In genomic region chr18:47930844-47931706, GRCh38 we compare ENCODE assay signal across 1 cellular context.
TF ChIP-seq lines count a peak whose summit lies in the region.

No MANE protein-coding gene starts in this region.

TF ChIP-seq in GM12878, 131 proteins besides CTCF, POLR2A, EP300 and RAD21 (continued from another document and continues in another):
- TF ChIP-seq GABPA (IDR thresholded peaks at IDR 0.05; ENCODE audit: low read depth) (no peak), ZNF274 (IDR thresholded peaks at IDR 0.05; ENCODE audit: insufficient read depth, insufficient read length) (no peak), HDAC6 (IDR thresholded peaks at IDR 0.05; ENCODE audit: unreplicated experiment) (no peak), ASH2L (IDR thresholded peaks at IDR 0.05; ENCODE audit: borderline replicate concordance, low read depth) (0 out of 2 replicates have a peak, but pooled peaks have one; percentile 16), ZBTB11 (CRISPR knock-in tag; IDR thresholded peaks at IDR 0.05) (no peak), TCF3 (IDR thresholded peaks at IDR 0.05; ENCODE audit: borderline replicate concordance, insufficient read depth, low read depth, low read length) (peak; percentile 50; the same call in 1 of the 2 replicates), POLR2AphosphoS5 (IDR thresholded peaks at IDR 0.05; ENCODE audit: low read length) (peak; percentile 78), LARP7 (IDR thresholded peaks at IDR 0.05) (peak; percentile 85), NFYA (IDR thresholded peaks at IDR 0.05; ENCODE audit: borderline replicate concordance, low read depth, low read length) (no peak), KDM1A (IDR thresholded peaks at IDR 0.05; ENCODE audit: borderline replicate concordance) (no peak), ZNF687 (IDR thresholded peaks at IDR 0.05) (peak; percentile 89), PML (IDR thresholded peaks at IDR 0.05; ENCODE audit: low read length) (no peak; the same call in 1 of the 2 replicates), MXI1 (IDR thresholded peaks at IDR 0.05; ENCODE audit: low read depth, low read length) (peak; percentile 78), CHD2 (IDR thresholded peaks at IDR 0.05; ENCODE audit: borderline replicate concordance, low read depth, low read length) (peak; percentile 72), MYB (IDR thresholded peaks at IDR 0.05; ENCODE audit: borderline replicate concordance, low read depth, low read length) (no peak), MAX (IDR thresholded peaks at IDR 0.05; ENCODE audit: low read depth, low read length) (peak; percentile 92), RB1 (IDR thresholded peaks at IDR 0.05; ENCODE audit: borderline replicate concordance) (peak; percentile 76; the same call in 1 of the 2 replicates), CEBPZ (IDR thresholded peaks at IDR 0.05; ENCODE audit: low read depth, low read length) (no peak; the same call in 1 of the 2 replicates), BCLAF1 (IDR thresholded peaks at IDR 0.05) (no peak), JUNB (IDR thresholded peaks at IDR 0.05) (no peak), SP1 (IDR thresholded peaks at IDR 0.05; ENCODE audit: low read depth, low read length) (peak; percentile 84), BRCA1 (IDR thresholded peaks at IDR 0.05; ENCODE audit: low read depth, low read length) (no peak), SIN3A (IDR thresholded peaks at IDR 0.05; ENCODE audit: low read depth, low read length) (peak; percentile 48; the same call in 1 of the 2 replicates), IKZF2 (IDR thresholded peaks at IDR 0.05) (peak; percentile 46 to 59; a peak in 3 of 4 replicates), RUNX3 (IDR thresholded peaks at IDR 0.05; ENCODE audit: low read length) (peak; percentile 70), ATF7 (IDR thresholded peaks at IDR 0.05; ENCODE audit: low read depth) (no peak), CBX5 (IDR thresholded peaks at IDR 0.05; ENCODE audit: low read depth) (peak; percentile 68; the same call in 1 of the 2 replicates), SIX5 (IDR thresholded peaks at IDR 0.05; ENCODE audit: low read depth, low read length, severe bottlenecking) (no peak), DPF2 (IDR thresholded peaks at IDR 0.05) (peak; percentile 99), SMAD5 (IDR thresholded peaks at IDR 0.05; ENCODE audit: low read depth) (no peak), RFX5 (IDR thresholded peaks at IDR 0.05; ENCODE audit: low read depth, low read length) (no peak), TCF12 (IDR thresholded peaks at IDR 0.05; ENCODE audit: low read depth, low read length) (no peak), TAF1 (IDR thresholded peaks at IDR 0.05; ENCODE audit: borderline replicate concordance, low read depth, low read length) (peak; percentile 5; the same call in 1 of the 2 replicates), YY1 (IDR thresholded peaks at IDR 0.05; ENCODE audit: low read depth, low read length) (no peak), CBFB (IDR thresholded peaks at IDR 0.05; ENCODE audit: low read depth) (no peak), SUPT20H (IDR thresholded peaks at IDR 0.05; ENCODE audit: borderline replicate concordance, control insufficient read depth, low read depth, low read length) (no peak), E2F8 (IDR thresholded peaks at IDR 0.05; ENCODE audit: low read depth, partially characterized antibody) (no peak), ZNF622 (IDR thresholded peaks at IDR 0.05) (no peak), NFXL1 (IDR thresholded peaks at IDR 0.05; ENCODE audit: borderline replicate concordance) (no peak), SMAD1 (IDR thresholded peaks at IDR 0.05; ENCODE audit: low read depth, partially characterized antibody) (no peak), REST (IDR thresholded peaks at IDR 0.05; ENCODE audit: low read depth, low read length) (no peak), CREB1 (IDR thresholded peaks at IDR 0.05; ENCODE audit: low read depth) (peak; percentile 16; the same call in 1 of the 2 replicates), POU2F2 (IDR thresholded peaks at IDR 0.05; ENCODE audit: borderline replicate concordance, low read depth, low read length) (peak; percentile 94), YBX1 (IDR thresholded peaks at IDR 0.05) (no peak), WRNIP1 (IDR thresholded peaks at IDR 0.05; ENCODE audit: borderline replicate concordance, low read depth, low read length) (no peak)
